In genomic region chr5:138340008-138340407, GRCh38 we compare ENCODE assay signal across 1 cellular context.
TF ChIP-seq lines count a peak whose summit lies in the region.

No MANE protein-coding gene starts in this region.

TF ChIP-seq in IMR-90, 13 proteins besides CTCF, POLR2A, EP300 and RAD21 (continued from another document):
- no peak for TF ChIP-seq MAZ (IDR thresholded peaks at IDR 0.05; ENCODE audit: borderline replicate concordance, low read depth, low read length)
- no peak for TF ChIP-seq NFE2L2 (IDR thresholded peaks at IDR 0.05; ENCODE audit: low read depth, low read length)
- no peak for TF ChIP-seq CHD1 (IDR thresholded peaks at IDR 0.05; ENCODE audit: low read depth, low read length)
- no peak for TF ChIP-seq BHLHE40 (IDR thresholded peaks at IDR 0.05; ENCODE audit: low read depth, low read length)
- TF ChIP-seq FOS (IDR thresholded peaks at IDR 0.05; ENCODE audit: low read depth, low read length): no peak
- TF ChIP-seq USF2 (IDR thresholded peaks at IDR 0.05; ENCODE audit: low read depth, low read length): no peak
- TF ChIP-seq SMC3 (IDR thresholded peaks at IDR 0.05; ENCODE audit: low read depth, low read length): no peak
